15 cellular contexts compared by ENCODE assay signal in the genomic region with DNA sequence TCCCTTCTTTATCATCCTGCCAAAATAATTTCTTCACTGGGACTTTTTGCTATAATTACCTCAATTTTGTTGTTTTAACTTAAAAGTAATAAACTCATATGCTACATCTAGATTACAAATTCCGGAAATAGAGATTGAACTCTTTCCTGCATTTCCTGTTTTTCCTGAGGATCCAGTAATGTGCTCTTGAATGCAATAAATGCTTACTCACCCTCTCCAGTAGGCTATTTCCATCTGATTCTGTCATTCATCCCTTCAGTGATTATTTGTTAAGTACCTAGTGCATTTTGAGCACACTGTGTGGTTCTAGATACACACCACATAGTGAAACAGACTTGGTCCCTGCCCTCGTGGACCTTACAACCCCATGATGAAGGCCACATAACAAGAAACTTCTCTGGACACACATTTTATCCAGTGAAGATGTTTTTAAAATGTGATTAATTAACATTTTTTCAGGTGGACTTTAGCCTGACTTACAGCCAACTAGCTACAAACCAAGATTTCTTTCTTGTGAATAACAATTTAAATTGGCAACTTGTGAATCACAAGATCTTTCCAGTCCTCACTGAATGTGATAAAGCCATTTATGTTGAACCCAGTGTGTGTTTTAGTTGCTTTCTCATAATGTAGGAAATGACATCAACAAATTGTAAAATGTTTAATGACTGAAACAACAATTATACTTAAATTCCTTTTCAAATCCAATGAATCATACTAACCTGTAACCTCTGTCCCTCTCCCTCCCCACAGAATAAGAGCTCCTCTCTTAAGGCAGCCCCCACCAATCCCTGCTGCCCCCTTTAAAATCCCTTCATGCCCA.
A peak's percentile ranks its signal among the peaks of the same experiment; 100 is the strongest.
DNase-seq lines count a peak whose midpoint lies in the region; FAIRE-seq and TF ChIP-seq lines count a peak whose summit lies in the region.
"Had no signal": no experiment of that assay in that cellular context is flagged by ENCODE, and none has a peak within 500 bp of the region (broad histone marks: within the 10 kb centered on the region; RNA-seq: fewer than 3 reads in every experiment).

No MANE protein-coding gene starts in this region.

- DNase-seq in HFFc6: peak; percentile 71
- peak; percentile 73 for DNase-seq in RCC 7860 (ENCODE audit: low spot score)
- peak; percentile 23 to 44 for DNase-seq in foreskin fibroblast
- no peak for DNase-seq in smooth muscle cell (lab: John Stamatoyannopoulos, UW; ENCODE audit: unreplicated experiment)
- no peak for DNase-seq in dedifferentiated amniotic fluid mesenchymal stem cell (ENCODE audit: extremely low spot score)
- no peak for DNase-seq in AG08395 (ENCODE audit: low spot score)
- no peak for DNase-seq in T-helper 1 cell
- DNase-seq: activated CD4-positive, alpha-beta T cell treated with anti-CD3 and anti-CD28 coated beads, Interleukin-2, amount 10 ng/mL, durations not matched to agents 7 days and 5 days; activated naive CD4-positive, alpha-beta T cell; NCI-H1092; stimulated activated CD4-positive, alpha-beta T cell treated with anti-CD3 and anti-CD28 coated beads, Interleukin-4, amount 100 ng/mL, for 24 hours; T-cell had no signal

- H3K27me3 Mint-ChIP-seq in HFFc6 (ENCODE audit: insufficient read depth): no peaks in the 10 kb centered on the region
- H3K27me3 Mint-ChIP-seq: activated CD4-positive, alpha-beta T cell treated with anti-CD3 and anti-CD28 coated beads, Interleukin-2, amount 10 ng/mL, durations not matched to agents 7 days and 5 days; memory B cell; stimulated activated naive CD8-positive, alpha-beta T cell treated with anti-CD3 and anti-CD28 coated beads, Interleukin-15, Interleukin-2, amounts not matched to agents 100 ng/mL and 50 ng/mL, for 24 hours; T-cell had no signal

- TF ChIP-seq CTCF in HFFc6 (IDR thresholded peaks at IDR 0.05): no peak
- TF ChIP-seq CTCF in foreskin fibroblast (IDR thresholded peaks at IDR 0.05; ENCODE audit: low read depth, low read length): no peak
- no peak for TF ChIP-seq CTCF in smooth muscle cell (IDR thresholded peaks at IDR 0.05; ENCODE audit: borderline replicate concordance, insufficient read depth, poor library complexity, severe bottlenecking)

- H4K20me1 ChIP-seq in smooth muscle cell (ENCODE audit: low read depth): no peaks in the 10 kb centered on the region

- no peaks in the 10 kb centered on the region for H3K79me2 ChIP-seq in smooth muscle cell (ENCODE audit: low read depth)

- H2AFZ ChIP-seq in smooth muscle cell (ENCODE audit: low read depth): no peak overlapping the region

- no peaks in the 10 kb centered on the region for H3K9me3 ChIP-seq in smooth muscle cell (replicated peaks; ENCODE audit: low read depth)

- no peaks in the 10 kb centered on the region for H3K36me3 ChIP-seq in smooth muscle cell (ENCODE audit: low read depth)

- H3K4me3 ChIP-seq in foreskin fibroblast (ENCODE audit: low read depth in 1 of 2, low read length in 2 of 2) (no peak overlapping the region), smooth muscle cell (no peak overlapping the region)
- H3K4me3 ChIP-seq: GM12878 had no signal

- no peak overlapping the region for H3K9ac ChIP-seq in smooth muscle cell (ENCODE audit: low read depth)

- H3K27me3 ChIP-seq in smooth muscle cell (ENCODE audit: low read depth): no peaks in the 10 kb centered on the region

- H3K27ac Mint-ChIP-seq in HFFc6: peak overlapping the region; percentile 96
- H3K27ac Mint-ChIP-seq: activated CD4-positive, alpha-beta T cell treated with anti-CD3 and anti-CD28 coated beads, Interleukin-2, amount 10 ng/mL, durations not matched to agents 7 days and 5 days; memory B cell; stimulated activated naive CD8-positive, alpha-beta T cell treated with anti-CD3 and anti-CD28 coated beads, Interleukin-15, Interleukin-2, amounts not matched to agents 100 ng/mL and 50 ng/mL, for 24 hours; T-cell had no signal

- peak overlapping the region; percentile 70 for H3K4me3 Mint-ChIP-seq in HFFc6
- H3K4me3 Mint-ChIP-seq: activated CD4-positive, alpha-beta T cell treated with anti-CD3 and anti-CD28 coated beads, Interleukin-2, amount 10 ng/mL, durations not matched to agents 7 days and 5 days; memory B cell; stimulated activated naive CD8-positive, alpha-beta T cell treated with anti-CD3 and anti-CD28 coated beads, Interleukin-15, Interleukin-2, amounts not matched to agents 100 ng/mL and 50 ng/mL, for 24 hours; T-cell had no signal

- 63% methylated on average over 2 of the region's 2 CpGs for WGBS in smooth muscle cell (ENCODE audit: low lambda C conversion rate)

- H3K4me2 ChIP-seq in smooth muscle cell: peak overlapping the region; percentile 39

- peaks cover 77% of the 10 kb centered on the region for H3K4me1 Mint-ChIP-seq in HFFc6 (ENCODE audit: low read depth)
- H3K4me1 Mint-ChIP-seq: activated CD4-positive, alpha-beta T cell treated with anti-CD3 and anti-CD28 coated beads, Interleukin-2, amount 10 ng/mL, durations not matched to agents 7 days and 5 days had no signal

- FAIRE-seq in RCC 7860 (lab: Jason Lieb, UNC): peak; percentile 62
- FAIRE-seq: GM12878 had no signal

- H3K4me1 ChIP-seq in smooth muscle cell (ENCODE audit: low read depth): peaks cover 4% of the 10 kb centered on the region

- peaks cover 4% of the 10 kb centered on the region for H3F3A ChIP-seq in smooth muscle cell (ENCODE audit: low read depth)

- H3K27ac ChIP-seq in smooth muscle cell (ENCODE audit: low read depth): peak overlapping the region; percentile 37

- no peaks in the 10 kb centered on the region for H3K36me3 Mint-ChIP-seq in HFFc6 (ENCODE audit: low read depth)
- H3K36me3 Mint-ChIP-seq: memory B cell, T-cell had no signal

- H3K9me3 Mint-ChIP-seq in HFFc6: no peaks in the 10 kb centered on the region
- H3K9me3 Mint-ChIP-seq: activated CD4-positive, alpha-beta T cell treated with anti-CD3 and anti-CD28 coated beads, Interleukin-2, amount 10 ng/mL, durations not matched to agents 7 days and 5 days; memory B cell; stimulated activated naive CD8-positive, alpha-beta T cell treated with anti-CD3 and anti-CD28 coated beads, Interleukin-15, Interleukin-2, amounts not matched to agents 100 ng/mL and 50 ng/mL, for 24 hours; T-cell had no signal

Comparison
In these comparisons a context has a peak if more than half of its experiments do, and no peak if none do; other contexts are left out.
1. DNase-seq: peak in HFFc6 (single experiment), RCC 7860 (single experiment) and foreskin fibroblast (2 of 2); none in smooth muscle cell (single experiment), dedifferentiated amniotic fluid mesenchymal stem cell (single experiment), AG08395 (single experiment) and T-helper 1 cell (0 of 5).